ENCODE assay signal across 8 cellular contexts in the genomic region with DNA sequence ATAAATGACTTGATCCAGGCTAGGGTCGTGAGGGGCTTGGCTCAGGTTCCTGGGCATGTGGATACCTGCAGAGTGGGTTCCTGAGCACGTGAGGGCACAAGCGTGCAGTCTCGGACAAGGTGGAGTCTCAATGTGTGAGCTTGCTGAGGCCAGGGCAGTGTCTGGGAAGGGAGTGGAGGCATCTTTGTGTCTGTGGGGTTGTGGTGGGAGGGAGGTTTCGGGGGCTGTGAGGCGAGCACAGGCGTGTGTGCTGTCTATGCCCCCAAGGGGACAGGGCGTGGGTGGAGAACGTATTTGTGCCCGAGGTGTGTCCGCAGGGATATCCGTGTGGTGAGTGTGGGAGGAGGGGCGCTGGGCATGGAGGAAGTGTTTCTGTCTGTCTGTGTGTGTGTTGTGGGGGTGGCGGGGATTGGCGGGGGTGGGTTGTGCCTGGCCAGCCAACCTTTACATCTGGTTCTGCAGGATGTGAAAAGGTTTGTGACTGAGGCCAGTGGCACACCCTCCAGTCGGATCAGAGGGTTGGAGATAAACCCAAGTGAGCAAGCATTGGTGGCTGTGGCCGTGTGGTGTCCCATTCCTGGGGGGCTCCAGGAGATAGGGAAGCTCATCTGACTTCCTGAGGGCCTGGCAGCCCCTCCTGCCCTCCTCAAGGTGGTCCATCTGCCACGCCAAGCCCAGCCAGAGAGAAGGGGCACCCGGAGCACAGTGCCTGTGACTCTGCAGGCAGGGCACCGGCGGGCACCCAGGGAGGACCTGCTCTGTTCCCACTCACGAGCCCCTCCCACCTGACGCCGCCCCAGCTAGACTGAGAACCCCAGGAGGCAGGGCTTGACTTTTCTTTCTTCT. TPM values are rescaled to one million over a fixed set of nuclear protein-coding genes. Genes with fewer than 3 reads are reported as not detected.
DNase-seq lines count a peak whose midpoint lies in the region; ATAC-seq, FAIRE-seq and TF ChIP-seq lines count a peak whose summit lies in the region.

No MANE protein-coding gene starts in this region.

- H3K4me3 Mint-ChIP-seq in endodermal cell: no peak overlapping the region

- ATAC-seq in GM21576 (IDR thresholded peaks at IDR 0.05; ENCODE audit: unreplicated experiment) (peak; percentile 39), omental fat pad (ENCODE audit: low FRiP score) (peak; percentile 17), GM21515 (IDR thresholded peaks at IDR 0.05; ENCODE audit: unreplicated experiment) (no peak)

- TF ChIP-seq CTCF in endodermal cell (conservative IDR thresholded peaks at IDR 0.05): no peak
- TF ChIP-seq CTCF in omental fat pad (IDR thresholded peaks at IDR 0.05): no peak

- no peaks in the 10 kb centered on the region for H3K36me3 ChIP-seq in endodermal cell (ENCODE audit: control insufficient read depth, insufficient read depth, low read length)

- DNase-seq in CD1c-positive myeloid dendritic cell (ENCODE audit: extremely low spot score) (peak; percentile 59), RCC 7860 (ENCODE audit: low spot score) (peak; percentile 70), endodermal cell (peak; percentile 51), omental fat pad (ENCODE audit: low spot score) (no peak), SW 1271 (lab: John Stamatoyannopoulos, UW) (no peak), NCI-H2227 treated with DMSO at 0.1 percent for 48 hours (lab: John Stamatoyannopoulos, UW) (no peak)

- H3K9ac ChIP-seq in endodermal cell (ENCODE audit: extremely low read depth, low read length, poor library complexity, severe bottlenecking): no peak overlapping the region

- FAIRE-seq in RCC 7860 (lab: Jason Lieb, UNC): no peak

- H3K4me1 ChIP-seq in endodermal cell (ENCODE audit: control insufficient read depth, insufficient read depth, low read length): peaks cover 8% of the 10 kb centered on the region

- H3K27me3 ChIP-seq in endodermal cell (ENCODE audit: control insufficient read depth, insufficient read depth, low read length, poor library complexity, severe bottlenecking): no peaks in the 10 kb centered on the region

- no peaks in the 10 kb centered on the region for H3K9me3 ChIP-seq in endodermal cell (ENCODE audit: control insufficient read depth, low read length)

- no peaks in the 10 kb centered on the region for H3K36me3 Mint-ChIP-seq in endodermal cell (ENCODE audit: low read depth)

- H3K9me3 Mint-ChIP-seq in endodermal cell: no peaks in the 10 kb centered on the region

- H3K27ac ChIP-seq in endodermal cell (ENCODE audit: low read depth, low read length): no peak overlapping the region

- H3K4me1 Mint-ChIP-seq in endodermal cell: peaks cover 32% of the 10 kb centered on the region

- H3K27ac Mint-ChIP-seq in endodermal cell: no peak overlapping the region

- no peak overlapping the region for H3K4me3 ChIP-seq in endodermal cell (ENCODE audit: low read length)

- WGBS in endodermal cell (ENCODE audit: insufficient coverage in 1 of 2, insufficient read length in 1 of 2), 2 experiments: 90 to 94% methylated on average over 17 to 24 of the region's 24 CpGs

- H3K27me3 Mint-ChIP-seq in endodermal cell (ENCODE audit: insufficient read depth): no peaks in the 10 kb centered on the region

RNA-seq across cellular contexts. Expression of a gene that starts 57.1 kb away (rescaled TPM):
- total RNA-seq in endodermal cell: 100 to 1,000 TPM in 1 of 2 donors, 10 to 100 TPM in 1; 77.1 to 114 TPM
- 59.2 TPM for polyA plus RNA-seq in endodermal cell (2013, experiment 1 of 2)
- 48.7 TPM for polyA plus RNA-seq in endodermal cell (2013, experiment 2 of 2)
- 100 to 1,000 TPM in 1 of 4 donors, 10 to 100 TPM in 3; 93.9 to 141 (median 95.4) TPM for total RNA-seq in omental fat pad

Comparison
In these comparisons a context has a peak if more than half of its experiments do, and no peak if none do; other contexts are left out.
1. DNase-seq: peak in CD1c-positive myeloid dendritic cell (single experiment), RCC 7860 (single experiment) and endodermal cell (single experiment); none in omental fat pad (single experiment), SW 1271 (0 of 2) and NCI-H2227 treated with DMSO at 0.1 percent for 48 hours (single experiment).